20 cellular contexts compared by ENCODE assay signal in genomic region chr5:176639981-176640380, GRCh38. TPM values are rescaled to one million over a fixed set of nuclear protein-coding genes. Genes with fewer than 3 reads are reported as not detected.
DNase-seq lines count a peak whose midpoint lies in the region.
"Had no signal": no experiment of that assay in that cellular context is flagged by ENCODE, and none has a peak within 500 bp of the region (broad histone marks: within the 10 kb centered on the region; RNA-seq: fewer than 3 reads in every experiment).

No MANE protein-coding gene starts in this region.

- H3K36me3 ChIP-seq in Karpas-422 (ENCODE audit: insufficient read depth, low read length) = no peaks in the 10 kb centered on the region
- H3K36me3 ChIP-seq: BE2C, breast epithelium had no signal

- no peaks in the 10 kb centered on the region for H3K9me3 ChIP-seq in Karpas-422 (ENCODE audit: low read length)
- H3K9me3 ChIP-seq: BE2C, breast epithelium had no signal

- H3K4me1 ChIP-seq in Karpas-422 (ENCODE audit: low read length) = no peaks in the 10 kb centered on the region
- H3K4me1 ChIP-seq: BE2C, breast epithelium had no signal

- H3K9ac ChIP-seq in Karpas-422 (ENCODE audit: low read length) = no peak overlapping the region

- no peak overlapping the region for H3K4me2 ChIP-seq in Karpas-422 (ENCODE audit: low read depth, low read length, poor library complexity, severe bottlenecking)

- DNase-seq in D341Med (ENCODE audit: low spot score) = peak; percentile 60
- peak; percentile 74 for DNase-seq in NCI-H2196 (lab: John Stamatoyannopoulos, UW; ENCODE audit: unreplicated experiment)
- DNase-seq in fibroblast of gingiva (ENCODE audit: low read depth) = peak; percentile 94
- DNase-seq in occipital lobe (lab: John Stamatoyannopoulos, UW) = peak; percentile 56
- no peak for DNase-seq in Karpas-422
- DNase-seq in activated CD4-positive, alpha-beta T cell treated with anti-CD3 and anti-CD28 coated beads, Interleukin-2, amount 10 ng/mL, durations not matched to agents 7 days and 5 days = no peak
- no peak for DNase-seq in NCI-H187 treated with DMSO at 0.1 percent for 48 hours (lab: John Stamatoyannopoulos, UW)
- DNase-seq in foreskin melanocyte = no peak
- DNase-seq: activated CD4-positive, alpha-beta T cell treated with anti-CD3 and anti-CD28 coated beads, Interleukin-2, amount 10 ng/mL, durations not matched to agents 24 days and 14 days; BE2C; mesendoderm; OCI-M1; stimulated activated CD4-positive, alpha-beta T cell treated with anti-CD3 and anti-CD28 coated beads, Interleukin-4, amount 100 ng/mL, for 1 hour; stimulated activated naive CD4-positive, alpha-beta T cell had no signal

- H3K4me1 Mint-ChIP-seq in activated CD4-positive, alpha-beta T cell treated with anti-CD3 and anti-CD28 coated beads, Interleukin-2, amount 10 ng/mL, durations not matched to agents 7 days and 5 days = no peaks in the 10 kb centered on the region
- H3K4me1 Mint-ChIP-seq: activated CD4-positive, alpha-beta T cell treated with anti-CD3 and anti-CD28 coated beads, Interleukin-2, amount 10 ng/mL, durations not matched to agents 24 days and 14 days had no signal

- no peak overlapping the region for H3K27ac Mint-ChIP-seq in activated CD4-positive, alpha-beta T cell treated with anti-CD3 and anti-CD28 coated beads, Interleukin-2, amount 10 ng/mL, durations not matched to agents 7 days and 5 days
- H3K27ac Mint-ChIP-seq: activated CD4-positive, alpha-beta T cell treated with anti-CD3 and anti-CD28 coated beads, Interleukin-2, amount 10 ng/mL, durations not matched to agents 24 days and 14 days; activated T-helper 1 cell treated with anti-CD3 and anti-CD28 coated beads, Interleukin-12 subunit alpha, Interleukin-12 subunit beta, Interleukin-2, Interleukin-4 antibody, amounts not matched to agents 30 ng/mL and 10 ng/mL and 1 ng/mL, durations not matched to agents 14 hours and 24 hours and 36 hours had no signal

- no peak overlapping the region for H2AFZ ChIP-seq in Karpas-422 (ENCODE audit: low read length)

- no peaks in the 10 kb centered on the region for H3K9me3 Mint-ChIP-seq in activated CD4-positive, alpha-beta T cell treated with anti-CD3 and anti-CD28 coated beads, Interleukin-2, amount 10 ng/mL, durations not matched to agents 7 days and 5 days
- H3K9me3 Mint-ChIP-seq: activated CD4-positive, alpha-beta T cell treated with anti-CD3 and anti-CD28 coated beads, Interleukin-2, amount 10 ng/mL, durations not matched to agents 24 days and 14 days; activated T-helper 1 cell treated with anti-CD3 and anti-CD28 coated beads, Interleukin-12 subunit alpha, Interleukin-12 subunit beta, Interleukin-2, Interleukin-4 antibody, amounts not matched to agents 30 ng/mL and 10 ng/mL and 1 ng/mL, durations not matched to agents 14 hours and 24 hours and 36 hours had no signal

- no peak overlapping the region for H3K4me3 Mint-ChIP-seq in activated CD4-positive, alpha-beta T cell treated with anti-CD3 and anti-CD28 coated beads, Interleukin-2, amount 10 ng/mL, durations not matched to agents 7 days and 5 days
- H3K4me3 Mint-ChIP-seq: activated CD4-positive, alpha-beta T cell treated with anti-CD3 and anti-CD28 coated beads, Interleukin-2, amount 10 ng/mL, durations not matched to agents 24 days and 14 days; activated T-helper 1 cell treated with anti-CD3 and anti-CD28 coated beads, Interleukin-12 subunit alpha, Interleukin-12 subunit beta, Interleukin-2, Interleukin-4 antibody, amounts not matched to agents 30 ng/mL and 10 ng/mL and 1 ng/mL, durations not matched to agents 14 hours and 24 hours and 36 hours had no signal

- no peak overlapping the region for H3K27ac ChIP-seq in Karpas-422 (ENCODE audit: low read length)
- H3K27ac ChIP-seq: breast epithelium had no signal

- no peaks in the 10 kb centered on the region for H3K9me2 ChIP-seq in Karpas-422 (replicated peaks; ENCODE audit: insufficient read depth, low read length)

- H3K79me2 ChIP-seq in Karpas-422 (ENCODE audit: low read length) = no peaks in the 10 kb centered on the region

- H4K20me1 ChIP-seq in Karpas-422 (ENCODE audit: insufficient read depth, low read depth, low read length) = no peaks in the 10 kb centered on the region

- POLR2A ChIA-PET in activated CD4-positive, alpha-beta T cell treated with anti-CD3 and anti-CD28 coated beads, Interleukin-2, amount 10 ng/mL, durations not matched to agents 7 days and 5 days (lab: Charles Lee) = no interaction called here

- H3K4me3 ChIP-seq in Karpas-422 (ENCODE audit: low read length) = no peak overlapping the region
- H3K4me3 ChIP-seq: breast epithelium had no signal

- peaks cover 12% of the 10 kb centered on the region for H3K27me3 Mint-ChIP-seq in activated CD4-positive, alpha-beta T cell treated with anti-CD3 and anti-CD28 coated beads, Interleukin-2, amount 10 ng/mL, durations not matched to agents 7 days and 5 days

- no peaks in the 10 kb centered on the region for H3K36me3 Mint-ChIP-seq in activated CD4-positive, alpha-beta T cell treated with anti-CD3 and anti-CD28 coated beads, Interleukin-2, amount 10 ng/mL, durations not matched to agents 7 days and 5 days (ENCODE audit: low read depth)

- CTCF ChIA-PET in activated CD4-positive, alpha-beta T cell treated with anti-CD3 and anti-CD28 coated beads, Interleukin-2, amount 10 ng/mL, durations not matched to agents 7 days and 5 days (lab: Charles Lee) = interaction anchor here (1.3 kb wide), 1 partner anchor 9 kb away, joined by 6 read pairs; the partner anchor contains the start of genes EIF4E1B and SNCB

- no peaks in the 10 kb centered on the region for H3K27me3 ChIP-seq in Karpas-422 (ENCODE audit: low read length)
- H3K27me3 ChIP-seq: BE2C had no signal

RNA-seq across cellular contexts. Expression of gene TSPAN17, which starts 7.3 kb away (rescaled TPM):
- 27.1 TPM for total RNA-seq in occipital lobe
- total RNA-seq in Karpas-422 (2014; rRNA removed; shearing (Covaris generic); ENCODE audit: low replicate concordance) = 4.8 and 14.4 TPM in 2 replicates
- 10 to 100 TPM; 39.6 to 42.5 TPM for total RNA-seq in activated CD4-positive, alpha-beta T cell treated with anti-CD3 and anti-CD28 coated beads, Interleukin-2, amount 10 ng/mL, durations not matched to agents 7 days and 5 days

RNA-seq across cellular contexts. Expression of gene EIF4E1B, which starts 9.5 kb away (rescaled TPM):
- total RNA-seq in occipital lobe = not detected
- total RNA-seq in Karpas-422 (2014; rRNA removed; shearing (Covaris generic); ENCODE audit: low replicate concordance) = not detected in 2 replicates
- total RNA-seq in activated CD4-positive, alpha-beta T cell treated with anti-CD3 and anti-CD28 coated beads, Interleukin-2, amount 10 ng/mL, durations not matched to agents 7 days and 5 days = not detected
- total RNA-seq: activated CD4-positive, alpha-beta T cell treated with anti-CD3 and anti-CD28 coated beads, Interleukin-2, amount 10 ng/mL, durations not matched to agents 24 days and 14 days; activated T-helper 1 cell treated with anti-CD3 and anti-CD28 coated beads, Interleukin-12 subunit alpha, Interleukin-12 subunit beta, Interleukin-2, Interleukin-4 antibody, amounts not matched to agents 30 ng/mL and 10 ng/mL and 1 ng/mL, durations not matched to agents 14 hours and 24 hours and 36 hours; Daoy; endothelial cell of umbilical vein; posterior vena cava; T-helper 1 cell treated with Interleukin-12 subunit alpha and Interleukin-12 subunit beta and Interleukin-4 antibody, amounts not matched to agents 30 ng/mL and 1 ng/mL, for 36 hours had no signal

RNA-seq across cellular contexts. Expression of gene SNCB, which starts 9.6 kb away (rescaled TPM):
- 12.6 TPM for total RNA-seq in occipital lobe
- not detected in 2 replicates for total RNA-seq in Karpas-422 (2014; rRNA removed; shearing (Covaris generic); ENCODE audit: low replicate concordance)
- total RNA-seq in activated CD4-positive, alpha-beta T cell treated with anti-CD3 and anti-CD28 coated beads, Interleukin-2, amount 10 ng/mL, durations not matched to agents 7 days and 5 days = not detected
- total RNA-seq: activated CD4-positive, alpha-beta T cell treated with anti-CD3 and anti-CD28 coated beads, Interleukin-2, amount 10 ng/mL, durations not matched to agents 24 days and 14 days; activated T-helper 1 cell treated with anti-CD3 and anti-CD28 coated beads, Interleukin-12 subunit alpha, Interleukin-12 subunit beta, Interleukin-2, Interleukin-4 antibody, amounts not matched to agents 30 ng/mL and 10 ng/mL and 1 ng/mL, durations not matched to agents 14 hours and 24 hours and 36 hours; breast epithelium; endothelial cell of umbilical vein; posterior vena cava; T-helper 1 cell treated with Interleukin-12 subunit alpha and Interleukin-12 subunit beta and Interleukin-4 antibody, amounts not matched to agents 30 ng/mL and 1 ng/mL, for 36 hours had no signal

RNA-seq across cellular contexts. Expression of gene GPRIN1, which starts 30.0 kb away (rescaled TPM):
- total RNA-seq in occipital lobe = 107 TPM
- total RNA-seq in Karpas-422 (2014; rRNA removed; shearing (Covaris generic); ENCODE audit: low replicate concordance) = 1.9 and 4.6 TPM in 2 replicates
- 1 to 10 TPM; 2.5 to 2.6 TPM for total RNA-seq in activated CD4-positive, alpha-beta T cell treated with anti-CD3 and anti-CD28 coated beads, Interleukin-2, amount 10 ng/mL, durations not matched to agents 7 days and 5 days

Comparison
In these comparisons a context has a peak if more than half of its experiments do, and no peak if none do; other contexts are left out.
1. DNase-seq: peak in D341Med (single experiment), NCI-H2196 (single experiment), fibroblast of gingiva (single experiment) and occipital lobe (single experiment); none in Karpas-422 (single experiment), activated CD4-positive, alpha-beta T cell treated with anti-CD3 and anti-CD28 coated beads, Interleukin-2, amount 10 ng/mL, durations not matched to agents 7 days and 5 days (single experiment), NCI-H187 treated with DMSO at 0.1 percent for 48 hours (single experiment) and foreskin melanocyte (single experiment).
2. RNA of gene SNCB, which starts 9.6 kb away (total RNA-seq): 12.6 TPM in occipital lobe (single experiment); not detected in Karpas-422 and not detected in activated CD4-positive, alpha-beta T cell treated with anti-CD3 and anti-CD28 coated beads, Interleukin-2, amount 10 ng/mL, durations not matched to agents 7 days and 5 days; every median in the first group is over 10 times any median in the second.